8 cellular contexts compared by ENCODE assay signal in the genomic region with DNA sequence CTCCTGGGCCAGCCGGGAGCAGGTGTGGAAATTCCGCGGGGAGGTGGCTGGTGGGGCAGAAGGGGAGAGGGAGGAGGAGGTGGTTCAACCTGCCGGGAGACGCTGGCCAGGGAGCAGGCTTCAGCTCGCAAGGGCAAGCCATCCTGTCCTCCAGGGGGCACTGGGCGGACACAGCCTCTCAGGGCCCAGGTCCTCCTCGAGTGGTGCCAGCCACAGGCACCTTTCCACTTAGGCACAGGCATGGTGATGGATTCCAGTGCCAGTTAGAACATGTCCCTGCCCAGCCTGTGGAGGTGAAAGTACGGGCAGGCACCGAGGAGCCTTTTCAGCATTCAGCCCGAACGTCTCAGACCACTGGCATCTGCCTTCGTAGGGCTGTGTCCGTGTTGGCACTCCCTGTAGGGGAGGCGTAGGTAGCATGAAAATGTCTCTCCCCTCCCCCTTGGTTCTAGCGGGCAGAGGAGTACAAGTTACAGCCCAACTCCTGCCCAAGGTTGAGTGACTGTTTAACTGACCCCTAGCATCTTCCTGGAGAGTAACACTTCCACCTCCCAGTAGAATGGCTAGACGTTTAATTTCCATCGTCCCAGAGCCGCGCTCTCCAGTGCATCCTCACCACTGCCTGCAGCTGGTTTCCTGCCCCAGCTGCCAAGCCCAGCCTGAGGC. TPM values are rescaled to one million over a fixed set of nuclear protein-coding genes. Genes with fewer than 3 reads are reported as not detected.
DNase-seq lines count a peak whose midpoint lies in the region; ATAC-seq and TF ChIP-seq lines count a peak whose summit lies in the region.

No MANE protein-coding gene starts in this region.

- no peaks in the 10 kb centered on the region for H3F3A ChIP-seq in OCI-LY1 (ENCODE audit: insufficient read depth, low read length)

- H3K27me3 ChIP-seq in OCI-LY1 (ENCODE audit: insufficient read depth, low read length) = no peaks in the 10 kb centered on the region
- peaks cover 10% of the 10 kb centered on the region for H3K27me3 ChIP-seq in lower lobe of right lung (ENCODE audit: low read depth)

- TF ChIP-seq CTCF in GM12875 (IDR thresholded peaks at IDR 0.05; ENCODE audit: borderline replicate concordance, insufficient read depth, low read depth, low read length) (peak; percentile 54; the same call in 1 of the 2 replicates), OCI-LY1 (IDR thresholded peaks at IDR 0.05; ENCODE audit: low read length) (peak; percentile 45), coronary artery (IDR thresholded peaks at IDR 0.05) (peak; percentile 47), lower lobe of right lung (IDR thresholded peaks at IDR 0.05) (peak; percentile 47)

- peak overlapping the region; percentile 78 for H3K4me2 ChIP-seq in OCI-LY1 (ENCODE audit: low read length)

- intact Hi-C loops in lower lobe of right lung (cut with DNase I) = no loop called here

- peak overlapping the region; percentile 16 for H3K27ac ChIP-seq in OCI-LY1 (ENCODE audit: low read depth, low read length, poor library complexity, severe bottlenecking)
- peak overlapping the region; percentile 58 to 75 for H3K27ac ChIP-seq in coronary artery
- H3K27ac ChIP-seq in lower lobe of right lung = peak overlapping the region; percentile 80
- H3K27ac ChIP-seq in temporal lobe (ENCODE audit: low read depth, low read length) = peak overlapping the region; percentile 64

- no peaks in the 10 kb centered on the region for H3K9me2 ChIP-seq in OCI-LY1 (ENCODE audit: low read depth, low read length)

- H3K4me3 ChIP-seq in GM12875 (ENCODE audit: low read depth, low read length) (no peak overlapping the region), OCI-LY1 (ENCODE audit: low read depth, low read length, poor library complexity, severe bottlenecking) (peak overlapping the region; percentile 67), coronary artery (peak overlapping the region; percentile 82), lower lobe of right lung (peak overlapping the region; percentile 68)

- no peaks in the 10 kb centered on the region for H4K20me1 ChIP-seq in OCI-LY1 (ENCODE audit: insufficient read depth, low read length)

- ATAC-seq in lower lobe of right lung (peak; percentile 91 to 93), GM18873 (IDR thresholded peaks at IDR 0.05; ENCODE audit: low FRiP score, unreplicated experiment) (no peak)
- no peak for ATAC-seq in activated CD4-positive, CD25-positive, alpha-beta regulatory T cell treated with anti-CD3 and anti-CD28 coated beads, Interleukin-2, amount 50 U/mL, for 24 hours

- H3K36me3 ChIP-seq in OCI-LY1 (ENCODE audit: insufficient read depth, low read length) (no peaks in the 10 kb centered on the region), lower lobe of right lung (no peaks in the 10 kb centered on the region)

- H3K9me3 ChIP-seq in OCI-LY1 (ENCODE audit: low read length) (no peaks in the 10 kb centered on the region), lower lobe of right lung (no peaks in the 10 kb centered on the region)

- peaks cover 37% of the 10 kb centered on the region for H3K4me1 ChIP-seq in OCI-LY1 (ENCODE audit: insufficient read depth, low read length, severe bottlenecking)
- H3K4me1 ChIP-seq in lower lobe of right lung = peaks cover 31% of the 10 kb centered on the region

- H2AFZ ChIP-seq in OCI-LY1 (ENCODE audit: low read length) = no peak overlapping the region

- H3K79me2 ChIP-seq in OCI-LY1 (ENCODE audit: insufficient read depth, low read length) = no peaks in the 10 kb centered on the region

- peak; percentile 60 for DNase-seq in AG08396 (ENCODE audit: low spot score)
- no peak for DNase-seq in coronary artery (ENCODE audit: low spot score)
- DNase-seq in lower lobe of right lung = peak; percentile 87

- H3K9ac ChIP-seq in OCI-LY1 (ENCODE audit: low read length) = peak overlapping the region; percentile 60; the same call in 1 of the 2 replicates

RNA-seq across cellular contexts. Expression of a gene that starts 48.9 kb away (rescaled TPM):
- 54.1 TPM for total RNA-seq in lower lobe of right lung
- total RNA-seq in temporal lobe = 16.5 TPM

Comparison
In these comparisons a context has a peak if more than half of its experiments do, and no peak if none do; other contexts are left out.
1. H3K27ac ChIP-seq: peak in every context shown above with its lines; median percentile 80 in lower lobe of right lung; 66 in coronary artery; 64 in temporal lobe; 16 in OCI-LY1.
2. ATAC-seq: peak in lower lobe of right lung (2 of 2); none in GM18873 (single experiment) and activated CD4-positive, CD25-positive, alpha-beta regulatory T cell treated with anti-CD3 and anti-CD28 coated beads, Interleukin-2, amount 50 U/mL, for 24 hours (0 of 2).
3. Peak in every context shown above with its lines, with median percentiles within 50 percentile points of each other: CTCF ChIP-seq.